ENCODE assay signal across 8 cellular contexts in genomic region chr9:137071282-137071681, GRCh38. TPM values are rescaled to one million over a fixed set of nuclear protein-coding genes. Genes with fewer than 3 reads are reported as not detected.
DNase-seq lines count a peak whose midpoint lies in the region; ATAC-seq and TF ChIP-seq lines count a peak whose summit lies in the region.

No MANE protein-coding gene starts in this region.

- H3K27ac Mint-ChIP-seq in activated naive CD8-positive, alpha-beta T cell: no peak overlapping the region
- H3K27ac Mint-ChIP-seq in memory B cell: peak overlapping the region; percentile 43
- H3K27ac Mint-ChIP-seq in type B pancreatic cell: peak overlapping the region; percentile 71

- intact Hi-C loops in heart left ventricle (cut with DNase I) (no loop called here), left ventricle myocardium superior (cut with micrococcal nuclease) (no loop called here)

- no peak for ATAC-seq in heart left ventricle
- no peak for ATAC-seq in left ventricle myocardium superior
- no peak for ATAC-seq in memory B cell (ENCODE audit: low read depth)
- ATAC-seq in GM18870 (IDR thresholded peaks at IDR 0.05; ENCODE audit: unreplicated experiment): no peak

- peak overlapping the region in 10 of 12 donors; percentile 20 to 94 (median 76) for H3K27ac ChIP-seq in heart left ventricle

- H3K4me1 ChIP-seq in heart left ventricle: peaks cover 0 to 46% (median 9%) of the 10 kb centered on the region in 12 donors

- peak overlapping the region; percentile 78 for H3K4me3 Mint-ChIP-seq in activated naive CD8-positive, alpha-beta T cell
- H3K4me3 Mint-ChIP-seq in memory B cell (peak overlapping the region; percentile 82), type B pancreatic cell (peak overlapping the region; percentile 86)

- H3K4me3 ChIP-seq in heart left ventricle: peak overlapping the region in 3 of 12 donors; percentile 6 to 55 (median 45)

- peaks cover 0 to 14% (median 5%) of the 10 kb centered on the region in 9 donors for H3K27me3 ChIP-seq in heart left ventricle

- TF ChIP-seq POLR2A in heart left ventricle (IDR thresholded peaks at IDR 0.05): no peak

- TF ChIP-seq CTCF in heart left ventricle (IDR thresholded peaks at IDR 0.05) (no peak), type B pancreatic cell (conservative IDR thresholded peaks at IDR 0.05) (no peak)

- H3K27me3 Mint-ChIP-seq in activated naive CD8-positive, alpha-beta T cell: no peaks in the 10 kb centered on the region
- H3K27me3 Mint-ChIP-seq in memory B cell (no peaks in the 10 kb centered on the region), type B pancreatic cell (peaks cover 26% of the 10 kb centered on the region)

- no peaks in the 10 kb centered on the region for H3K9me3 ChIP-seq in heart left ventricle

- no peaks in the 10 kb centered on the region for H3K9me3 Mint-ChIP-seq in activated naive CD8-positive, alpha-beta T cell (ENCODE audit: low read depth)
- H3K9me3 Mint-ChIP-seq in memory B cell: no peaks in the 10 kb centered on the region
- H3K9me3 Mint-ChIP-seq in type B pancreatic cell: no peaks in the 10 kb centered on the region

- H3K36me3 Mint-ChIP-seq in activated naive CD8-positive, alpha-beta T cell: no peaks in the 10 kb centered on the region
- H3K36me3 Mint-ChIP-seq in memory B cell: no peaks in the 10 kb centered on the region
- no peaks in the 10 kb centered on the region for H3K36me3 Mint-ChIP-seq in type B pancreatic cell

- H3K36me3 ChIP-seq in heart left ventricle: no peaks in the 10 kb centered on the region

- WGBS in heart left ventricle, 4 donors: 81 to 90% (median 88%) methylated on average over 2 of the region's 2 CpGs

- H3K4me1 Mint-ChIP-seq in activated naive CD8-positive, alpha-beta T cell (ENCODE audit: low read depth): peaks cover 9% of the 10 kb centered on the region
- H3K4me1 Mint-ChIP-seq in memory B cell: peaks cover 16% of the 10 kb centered on the region
- H3K4me1 Mint-ChIP-seq in type B pancreatic cell (ENCODE audit: unreplicated experiment): peaks cover 12% of the 10 kb centered on the region

- DNase-seq in heart left ventricle (no peak), left ventricle myocardium superior (no peak), memory B cell (ENCODE audit: low spot score in 2 of 2) (no peak), type B pancreatic cell (ENCODE audit: extremely low spot score, unreplicated experiment) (no peak), AG20443 (ENCODE audit: low spot score) (no peak), DMS79 (lab: John Stamatoyannopoulos, UW) (no peak)

RNA-seq across cellular contexts. Expression of gene SAPCD2, which starts 0.9 kb away (rescaled TPM):
- 1 to 10 TPM in 1 of 9 donors, under 1 TPM in 8; 0.09 to 2.0 (median 0.20) TPM for total RNA-seq in heart left ventricle
- polyA plus RNA-seq in heart left ventricle: under 1 TPM; 0.15 to 0.22 TPM
- total RNA-seq in left ventricle myocardium superior: 0.12 TPM
- 19.1 and 21.9 TPM in 2 replicates for total RNA-seq in type B pancreatic cell (ENCODE audit: low replicate concordance)

RNA-seq across cellular contexts. Expression of gene UAP1L1, which starts 6.0 kb away (rescaled TPM):
- total RNA-seq in heart left ventricle: 10 to 100 TPM in 4 of 9 donors, 1 to 10 TPM in 5; 5.9 to 15.1 (median 9.4) TPM
- 10 to 100 TPM in 1 of 2 donors, 1 to 10 TPM in 1; 3.9 to 12.4 TPM for polyA plus RNA-seq in heart left ventricle
- 12.6 TPM for total RNA-seq in left ventricle myocardium superior
- total RNA-seq in type B pancreatic cell (ENCODE audit: low replicate concordance): 3.4 and 5.4 TPM in 2 replicates

RNA-seq across cellular contexts. Expression of gene MAN1B1, which starts 15.5 kb away (rescaled TPM):
- total RNA-seq in heart left ventricle: 10 to 100 TPM; 17.6 to 40.6 (median 21.7) TPM
- 10 to 100 TPM; 26.7 to 29.5 TPM for polyA plus RNA-seq in heart left ventricle
- 21.4 TPM for total RNA-seq in left ventricle myocardium superior
- 50.3 and 58.9 TPM in 2 replicates for total RNA-seq in type B pancreatic cell (ENCODE audit: low replicate concordance)

RNA-seq across cellular contexts. Expression of gene ENTPD2, which starts 17.4 kb away (rescaled TPM):
- total RNA-seq in heart left ventricle (1 to 10 TPM in 8 of 9 donors, under 1 TPM in 1; 0.85 to 2.9 (median 1.2) TPM), left ventricle myocardium superior (2.1 TPM), type B pancreatic cell (ENCODE audit: low replicate concordance) (3.3 and 6.4 TPM in 2 replicates)
- polyA plus RNA-seq in heart left ventricle: 1 to 10 TPM in 1 of 2 donors, under 1 TPM in 1; 0.50 to 1.2 TPM

RNA-seq across cellular contexts. Expression of gene NPDC1, which starts 25.3 kb away (rescaled TPM):
- 100 to 1,000 TPM in 1 of 9 donors, 10 to 100 TPM in 8; 45.1 to 114 (median 55.1) TPM for total RNA-seq in heart left ventricle
- 10 to 100 TPM; 38.4 to 71.7 TPM for polyA plus RNA-seq in heart left ventricle
- 59.0 TPM for total RNA-seq in left ventricle myocardium superior
- 68.0 and 70.3 TPM in 2 replicates for total RNA-seq in type B pancreatic cell (ENCODE audit: low replicate concordance)
